ENCODE assay signal across 8 cellular contexts in the genomic region with DNA sequence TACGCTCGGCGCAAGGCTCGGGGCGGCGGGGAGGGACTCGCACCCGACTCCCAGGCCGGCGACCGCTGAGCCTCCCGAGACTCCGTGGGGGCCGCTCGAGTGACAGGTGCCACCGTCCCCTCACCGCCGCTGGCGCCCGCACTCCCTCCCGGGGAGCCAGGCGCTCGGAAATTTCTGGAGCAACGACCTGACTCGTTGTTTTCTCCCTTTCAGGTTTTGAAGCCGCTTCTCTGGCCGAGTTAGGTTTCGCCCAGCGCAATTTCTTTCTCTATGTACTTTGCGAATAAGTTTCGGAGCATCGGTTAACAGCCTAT.
DNase-seq lines count a peak whose midpoint lies in the region; ATAC-seq, FAIRE-seq and TF ChIP-seq lines count a peak whose summit lies in the region.
"Not testable (repeated sequence)": the region's sequence is repeated elsewhere in the genome, so short reads cannot be mapped to it uniquely, and the experiment has no call there.

No MANE protein-coding gene starts in this region.

- DNase-seq in medulla oblongata (ENCODE audit: extremely low spot score) (peak; percentile 38), uterus (peak in 1 of 2 donors; percentile 17)
- DNase-seq in small intestine = not testable (repeated sequence)

- not testable (repeated sequence) for H3K9me3 Mint-ChIP-seq in activated naive CD4-positive, alpha-beta T cell treated with anti-CD3 and anti-CD28 coated beads, Interleukin-2, amount 50 U/mL, for 24 hours

- not testable (repeated sequence) for H3K36me3 Mint-ChIP-seq in activated naive CD4-positive, alpha-beta T cell treated with anti-CD3 and anti-CD28 coated beads, Interleukin-2, amount 50 U/mL, for 24 hours

- not testable (repeated sequence) for H3K4me1 ChIP-seq in HUES6 (ENCODE audit: control insufficient read depth, insufficient read depth, low read length); esophagus (ENCODE audit: control insufficient read depth in 2 of 2, insufficient read depth in 2 of 2, low read length in 1 of 2); small intestine (ENCODE audit: control insufficient read depth in 2 of 2, insufficient read depth in 1 of 2, low read depth in 1 of 2, low read length in 1 of 2); uterus

- TF ChIP-seq POLR2A in uterus (IDR thresholded peaks at IDR 0.05) = not testable (repeated sequence)

- H3K4me1 Mint-ChIP-seq in activated naive CD4-positive, alpha-beta T cell treated with anti-CD3 and anti-CD28 coated beads, Interleukin-2, amount 50 U/mL, for 24 hours = peaks cover 16% of the 10 kb centered on the region

- not testable (repeated sequence) for TF ChIP-seq CTCF in SU-DHL-6 (IDR thresholded peaks at IDR 0.05; ENCODE audit: insufficient read depth, low read length, poor library complexity, severe bottlenecking); uterus (IDR thresholded peaks at IDR 0.05)

- H3K4me3 Mint-ChIP-seq in activated naive CD4-positive, alpha-beta T cell treated with anti-CD3 and anti-CD28 coated beads, Interleukin-2, amount 50 U/mL, for 24 hours = peak overlapping the region; percentile 90

- H3K27ac ChIP-seq in HUES6 (ENCODE audit: low read depth, low read length); SU-DHL-6 (ENCODE audit: low read depth, low read length): not testable (repeated sequence)
- H3K27ac ChIP-seq in esophagus (ENCODE audit: low read depth in 2 of 2, low read length in 1 of 2) (peak overlapping the region; percentile 84 to 86), small intestine (ENCODE audit: low read depth in 1 of 2, low read length in 1 of 2) (peak overlapping the region; percentile 74 to 86), uterus (peak overlapping the region; percentile 95 to 96)

- intact Hi-C loops in uterus (cut with DNase I; ENCODE audit: low total_unique reads) = not testable (repeated sequence)

- H3K36me3 ChIP-seq in HUES6 (ENCODE audit: control insufficient read depth, insufficient read depth, low read length); SU-DHL-6 (ENCODE audit: low read length); esophagus (ENCODE audit: control insufficient read depth in 2 of 2, insufficient read depth in 2 of 2, low read length in 1 of 2); small intestine (ENCODE audit: control insufficient read depth in 2 of 2, insufficient read depth in 2 of 2, low read length in 2 of 2); uterus: not testable (repeated sequence)

- H3F3A ChIP-seq in SU-DHL-6 (ENCODE audit: insufficient read depth) = not testable (repeated sequence)

- 0% methylated on average over 22 to 32 of the region's 32 CpGs for WGBS in esophagus, 2 donors
- 0 to 1% (median 0%) methylated on average over 24 to 32 of the region's 32 CpGs for WGBS in small intestine, 3 donors

- H2AFZ ChIP-seq in SU-DHL-6 (ENCODE audit: low read depth, low read length, severe bottlenecking) = peak overlapping the region; percentile 80

- H3K9me2 ChIP-seq in SU-DHL-6 (replicated peaks; ENCODE audit: insufficient read depth, low read length) = not testable (repeated sequence)

- ATAC-seq in GM18870 (IDR thresholded peaks at IDR 0.05; ENCODE audit: unreplicated experiment) = peak; percentile 16

- FAIRE-seq in small intestine (lab: Jason Lieb, UNC) = not testable (repeated sequence)

- not testable (repeated sequence) for H3K27me3 Mint-ChIP-seq in activated naive CD4-positive, alpha-beta T cell treated with anti-CD3 and anti-CD28 coated beads, Interleukin-2, amount 50 U/mL, for 24 hours

- not testable (repeated sequence) for H4K20me1 ChIP-seq in SU-DHL-6 (ENCODE audit: low read depth, low read length)

- H3K4me2 ChIP-seq in SU-DHL-6 (ENCODE audit: low read depth, low read length, poor library complexity, severe bottlenecking) = peak overlapping the region; percentile 71

- not testable (repeated sequence) for H3K9me3 ChIP-seq in HUES6 (ENCODE audit: control insufficient read depth, insufficient read depth, low read depth, low read length); SU-DHL-6 (ENCODE audit: insufficient read depth, low read length); esophagus (ENCODE audit: control insufficient read depth in 2 of 2, insufficient read depth in 1 of 2, low read depth in 1 of 2, low read length in 1 of 2); small intestine (ENCODE audit: control insufficient read depth, low read depth); uterus

- H3K9ac ChIP-seq in HUES6 (ENCODE audit: low read length) (peak overlapping the region; percentile 72), SU-DHL-6 (ENCODE audit: low read length) (peak overlapping the region; percentile 72)

- H3K4me3 ChIP-seq in HUES6 (ENCODE audit: low read depth, low read length) (peak overlapping the region; percentile 85), SU-DHL-6 (ENCODE audit: insufficient read depth, low read length, poor library complexity, severe bottlenecking) (peak overlapping the region; percentile 77), esophagus (ENCODE audit: low read depth in 1 of 2, low read length in 2 of 2) (peak overlapping the region; percentile 80 to 88), small intestine (ENCODE audit: low read depth in 1 of 2, low read length in 2 of 2) (peak overlapping the region; percentile 72 to 83), uterus (peak overlapping the region; percentile 42 to 72)

- peaks cover 12% of the 10 kb centered on the region for H3K27me3 ChIP-seq in HUES6 (ENCODE audit: control insufficient read depth, insufficient read depth, low read length)
- not testable (repeated sequence) for H3K27me3 ChIP-seq in SU-DHL-6 (ENCODE audit: low read length); esophagus (ENCODE audit: control insufficient read depth in 1 of 2, insufficient read depth in 2 of 2, low read length in 2 of 2); small intestine (ENCODE audit: control insufficient read depth in 2 of 2, insufficient read depth in 2 of 2, low read length in 2 of 2); uterus

- peak overlapping the region; percentile 41 for H3K27ac Mint-ChIP-seq in activated naive CD4-positive, alpha-beta T cell treated with anti-CD3 and anti-CD28 coated beads, Interleukin-2, amount 50 U/mL, for 24 hours

- H3K79me2 ChIP-seq in SU-DHL-6 (ENCODE audit: insufficient read depth, low read length) = not testable (repeated sequence)
